ENCODE assay signal across 15 cellular contexts in the genomic region with DNA sequence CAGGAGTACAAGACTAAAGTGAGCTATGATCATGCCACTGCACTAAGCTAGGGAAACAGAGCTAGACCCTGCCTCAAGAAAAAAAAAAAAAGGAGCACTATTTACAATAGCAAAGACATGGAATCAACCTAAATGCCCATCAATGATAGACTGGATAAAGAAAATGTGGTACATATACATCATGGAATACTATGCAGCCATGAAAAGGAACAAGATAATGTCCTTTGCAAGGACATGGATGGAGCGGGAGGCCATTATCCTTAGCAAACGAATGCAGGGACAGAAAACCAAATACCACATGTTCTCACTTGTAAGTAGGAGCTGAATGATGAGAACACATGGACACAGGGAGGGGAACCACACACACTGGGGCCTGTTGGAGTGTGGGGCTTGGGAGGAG. TPM values are rescaled to one million over a fixed set of nuclear protein-coding genes. Genes with fewer than 3 reads are reported as not detected.
"Had no signal": no experiment of that assay in that cellular context is flagged by ENCODE, and none has a peak within 500 bp of the region (broad histone marks: within the 10 kb centered on the region; RNA-seq: fewer than 3 reads in every experiment).

No MANE protein-coding gene starts in this region.

RNA-seq across cellular contexts. Expression of gene NLRP9, which starts 7.8 kb away (rescaled TPM):
- total RNA-seq: stomach, subcutaneous adipose tissue, suprapubic skin, temporal lobe, thoracic aorta, thyroid gland, tibial nerve, transverse colon, upper lobe of left lung, upper lobe of right lung, ureter, urinary bladder, vagina had no signal
- polyA plus RNA-seq: stomach, urinary bladder had no signal

RNA-seq across cellular contexts. Expression of gene RFPL4A, which starts 28.5 kb away (rescaled TPM):
- total RNA-seq: subcutaneous adipose tissue, suprapubic skin, temporal lobe, thoracic aorta, thyroid gland, transverse colon, upper lobe of left lung, upper lobe of right lung, ureter, uterus, vagina had no signal
- polyA plus RNA-seq: stomach, urinary bladder had no signal

RNA-seq across cellular contexts. Expression of gene RFPL4AL1, which starts 38.5 kb away (rescaled TPM):
- total RNA-seq: stomach, subcutaneous adipose tissue, suprapubic skin, temporal lobe, testis, thoracic aorta, tibial nerve, transverse colon, upper lobe of left lung, upper lobe of right lung, ureter, urinary bladder, uterus, vagina had no signal
- polyA plus RNA-seq: stomach, urinary bladder had no signal
